Comparison of ENCODE assay signal across 8 cellular contexts in the genomic region with DNA sequence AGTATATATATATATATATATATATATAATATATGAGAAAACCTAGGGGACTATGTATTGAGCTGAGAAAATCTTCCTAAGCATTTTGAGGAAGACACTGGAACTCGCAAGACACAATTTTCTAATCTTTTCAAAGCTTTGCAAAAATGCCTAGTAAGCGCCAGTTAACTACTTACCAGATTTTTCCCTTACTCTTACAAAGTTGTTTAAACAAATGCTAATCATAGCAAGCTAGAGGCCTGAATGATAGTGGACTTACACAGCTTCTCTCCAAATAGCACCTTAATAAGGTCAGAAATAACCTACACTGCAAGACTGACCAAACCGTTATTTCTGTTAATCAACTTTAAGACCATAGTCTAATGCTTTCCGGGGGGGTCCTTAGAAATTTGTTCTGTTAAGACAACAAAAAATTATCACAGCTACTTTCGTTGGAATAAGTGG. TPM values are rescaled to one million over a fixed set of nuclear protein-coding genes. Genes with fewer than 3 reads are reported as not detected.
A peak's percentile ranks its signal among the peaks of the same experiment; 100 is the strongest.
DNase-seq lines count a peak whose midpoint lies in the region; ATAC-seq and TF ChIP-seq lines count a peak whose summit lies in the region.

No MANE protein-coding gene starts in this region.

- H3K4me3 Mint-ChIP-seq in activated naive CD8-positive, alpha-beta T cell treated with anti-CD3 and anti-CD28 coated beads, Interleukin-2, amount 10 ng/mL, durations not matched to agents 7 days and 5 days = peak overlapping the region; percentile 88

- peaks cover 15% of the 10 kb centered on the region for H3K36me3 ChIP-seq in DOHH2 (ENCODE audit: control insufficient read depth, low read length)
- no peaks in the 10 kb centered on the region for H3K36me3 ChIP-seq in MM.1S (replicated peaks; ENCODE audit: insufficient read depth, low read length)
- no peaks in the 10 kb centered on the region for H3K36me3 ChIP-seq in muscle layer of duodenum (ENCODE audit: control insufficient read depth in 1 of 2, insufficient read depth in 2 of 2, low read length in 2 of 2)

- H3K4me3 ChIP-seq in DOHH2 (ENCODE audit: low read length) = peak overlapping the region; percentile 91
- H3K4me3 ChIP-seq in MM.1S (ENCODE audit: low read length) = peak overlapping the region; percentile 54
- H3K4me3 ChIP-seq in muscle layer of duodenum (ENCODE audit: low read depth in 1 of 2, low read length in 2 of 2) = peak overlapping the region; percentile 67 to 85

- H3F3A ChIP-seq in DOHH2 (ENCODE audit: control insufficient read depth, insufficient read depth) (peaks cover 56% of the 10 kb centered on the region), MM.1S (ENCODE audit: insufficient read depth, low read length) (peaks cover 53% of the 10 kb centered on the region)

- H3K4me1 ChIP-seq in DOHH2 (ENCODE audit: control insufficient read depth, low read length) (peaks cover 77% of the 10 kb centered on the region), MM.1S (ENCODE audit: low read length) (peaks cover 30% of the 10 kb centered on the region), muscle layer of duodenum (ENCODE audit: control insufficient read depth in 1 of 2, insufficient read depth in 2 of 2, low read length in 2 of 2) (peaks cover 10 to 12% of the 10 kb centered on the region in 2 donors)

- peak overlapping the region; percentile 98 for H3K27ac Mint-ChIP-seq in activated naive CD8-positive, alpha-beta T cell treated with anti-CD3 and anti-CD28 coated beads, Interleukin-2, amount 10 ng/mL, durations not matched to agents 7 days and 5 days

- H3K4me1 Mint-ChIP-seq in activated naive CD8-positive, alpha-beta T cell treated with anti-CD3 and anti-CD28 coated beads, Interleukin-2, amount 10 ng/mL, durations not matched to agents 7 days and 5 days = peaks cover 65% of the 10 kb centered on the region

- H3K9me2 ChIP-seq in DOHH2 (replicated peaks; ENCODE audit: control insufficient read depth, low read length) (no peaks in the 10 kb centered on the region), MM.1S (replicated peaks; ENCODE audit: insufficient read depth, low read length) (no peaks in the 10 kb centered on the region)

- DNase-seq in MM.1S = peak; percentile 70
- DNase-seq in activated naive CD8-positive, alpha-beta T cell treated with anti-CD3 and anti-CD28 coated beads, Interleukin-2, amount 10 ng/mL, durations not matched to agents 7 days and 5 days = no peak
- DNase-seq in ureter (ENCODE audit: low spot score) = no peak
- DNase-seq in GM13976 (ENCODE audit: low spot score) = no peak

- H3K27ac ChIP-seq in DOHH2 (ENCODE audit: low read depth, low read length) (peak overlapping the region; percentile 98), MM.1S (ENCODE audit: low read length) (peak overlapping the region; percentile 98), muscle layer of duodenum (ENCODE audit: low read length) (peak overlapping the region; percentile 91)

- in situ Hi-C loops in GM13976 (cut with MboI; ENCODE audit: low sequenced_read_pairs, unreplicated experiment) = loop anchor here (10.0 kb wide), 3 partner anchors 174 to 1804 kb away; a partner anchor contains a TSS

- H4K20me1 ChIP-seq in DOHH2 (ENCODE audit: control insufficient read depth, insufficient read depth, low read depth, low read length) (no peaks in the 10 kb centered on the region), MM.1S (ENCODE audit: insufficient read depth, low read length) (no peaks in the 10 kb centered on the region)

- H3K4me2 ChIP-seq in DOHH2 (ENCODE audit: low read length) (peak overlapping the region; percentile 92), MM.1S (ENCODE audit: low read depth, low read length) (peak overlapping the region; percentile 97)

- H3K9me3 ChIP-seq in DOHH2 (ENCODE audit: control insufficient read depth, insufficient read depth, low read length) = no peaks in the 10 kb centered on the region
- H3K9me3 ChIP-seq in MM.1S (replicated peaks; ENCODE audit: insufficient read depth, low read length) = no peaks in the 10 kb centered on the region
- no peaks in the 10 kb centered on the region for H3K9me3 ChIP-seq in muscle layer of duodenum (ENCODE audit: control insufficient read depth in 1 of 2, low read length in 2 of 2)

- no peak overlapping the region for H2AFZ ChIP-seq in MM.1S (ENCODE audit: low read length)

- POLR2A ChIA-PET in activated naive CD8-positive, alpha-beta T cell treated with anti-CD3 and anti-CD28 coated beads, Interleukin-2, amount 10 ng/mL, durations not matched to agents 7 days and 5 days (lab: Charles Lee) = interaction anchor here (0.8 to 17.1 kb wide), 39 partner anchors 9 to 1863 kb away, joined by 3 to 1993 read pairs (median 18); a partner anchor contains a TSS

- H3K36me3 Mint-ChIP-seq in activated naive CD8-positive, alpha-beta T cell treated with anti-CD3 and anti-CD28 coated beads, Interleukin-2, amount 10 ng/mL, durations not matched to agents 7 days and 5 days = peaks cover 2% of the 10 kb centered on the region

- H3K27me3 Mint-ChIP-seq in activated naive CD8-positive, alpha-beta T cell treated with anti-CD3 and anti-CD28 coated beads, Interleukin-2, amount 10 ng/mL, durations not matched to agents 7 days and 5 days = peaks cover 3% of the 10 kb centered on the region

- peak overlapping the region; percentile 69 for H3K9ac ChIP-seq in MM.1S (ENCODE audit: low read length)

- H3K27me3 ChIP-seq in DOHH2 (ENCODE audit: control insufficient read depth, low read length) (no peaks in the 10 kb centered on the region), MM.1S (replicated peaks; ENCODE audit: insufficient read depth, low read length) (no peaks in the 10 kb centered on the region), muscle layer of duodenum (ENCODE audit: low read depth, low read length) (no peaks in the 10 kb centered on the region)

- H3K79me2 ChIP-seq in DOHH2 (ENCODE audit: control insufficient read depth, low read length) = no peaks in the 10 kb centered on the region
- no peaks in the 10 kb centered on the region for H3K79me2 ChIP-seq in MM.1S (ENCODE audit: low read length)

- H3K9me3 Mint-ChIP-seq in activated naive CD8-positive, alpha-beta T cell treated with anti-CD3 and anti-CD28 coated beads, Interleukin-2, amount 10 ng/mL, durations not matched to agents 7 days and 5 days = no peaks in the 10 kb centered on the region

- ATAC-seq in activated naive CD8-positive, alpha-beta T cell treated with anti-CD3 and anti-CD28 coated beads, Interleukin-2, amount 10 ng/mL, durations not matched to agents 7 days and 5 days (ENCODE audit: low read depth) = no peak
- ATAC-seq in HG02610 (IDR thresholded peaks at IDR 0.05; ENCODE audit: unreplicated experiment) = no peak
- no peak for ATAC-seq in HG02759 (IDR thresholded peaks at IDR 0.05; ENCODE audit: unreplicated experiment)

- no peak for TF ChIP-seq CTCF in DOHH2 (IDR thresholded peaks at IDR 0.05; ENCODE audit: low read depth, low read length, poor library complexity, severe bottlenecking)
- no peak for TF ChIP-seq CTCF in MM.1S (IDR thresholded peaks at IDR 0.05; ENCODE audit: low read length)
- TF ChIP-seq CTCF in GM13976 (IDR thresholded peaks at IDR 0.05; ENCODE audit: borderline replicate concordance, control extremely low read depth, extremely low read depth, insufficient read depth, missing control alignments) = no peak

RNA-seq across cellular contexts. Expression of a gene that starts 56.1 kb away (rescaled TPM):
- 1 to 10 TPM; 5.0 to 7.2 TPM for total RNA-seq in activated naive CD8-positive, alpha-beta T cell treated with anti-CD3 and anti-CD28 coated beads, Interleukin-2, amount 10 ng/mL, durations not matched to agents 7 days and 5 days
- total RNA-seq in ureter = 14.8 TPM
